In genomic region chr14:55898938-55899337, GRCh38 we compare ENCODE assay signal across 27 cellular contexts.
"Had no signal": no experiment of that assay in that cellular context is flagged by ENCODE, and none has a peak within 500 bp of the region (broad histone marks: within the 10 kb centered on the region; RNA-seq: fewer than 3 reads in every experiment).

No MANE protein-coding gene starts in this region.

- H3K9me3 ChIP-seq: ascending aorta, breast epithelium, esophagus muscularis mucosa, gastrocnemius medialis had no signal

- H3K36me3 ChIP-seq: ascending aorta, breast epithelium, cardiac muscle cell, esophagus muscularis mucosa, gastrocnemius medialis had no signal

- H3K4me3 ChIP-seq: ascending aorta, breast epithelium, cardiac muscle cell, coronary artery, dorsolateral prefrontal cortex, esophagus muscularis mucosa, gastrocnemius medialis had no signal

- H3K27me3 ChIP-seq: ascending aorta, breast epithelium, cardiac muscle cell, dorsolateral prefrontal cortex, esophagus muscularis mucosa, gastrocnemius medialis had no signal

- ATAC-seq: activated CD4-positive, alpha-beta T cell treated with anti-CD3 and anti-CD28 coated beads for 36 hours; activated CD8-positive, alpha-beta memory T cell treated with anti-CD3 and anti-CD28 coated beads, Interleukin-2, amount 10 ng/mL, durations not matched to agents 7 days and 5 days; activated CD8-positive, alpha-beta T cell treated with anti-CD3 and anti-CD28 coated beads, Interleukin-2, amount 10 ng/mL, durations not matched to agents 7 days and 5 days; activated naive CD4-positive, alpha-beta T cell treated with anti-CD3 and anti-CD28 coated beads, Interleukin-2, amount 50 U/mL, for 72 hours; activated T-cell treated with anti-CD3 and anti-CD28 coated beads, Interleukin-2, amount 50 U/mL, for 72 hours; foreskin keratinocyte; gastrocnemius medialis had no signal

- DNase-seq: activated CD4-positive, alpha-beta memory T cell treated with anti-CD3 and anti-CD28 coated beads for 36 hours; activated CD4-positive, alpha-beta T cell treated with anti-CD3 and anti-CD28 coated beads for 36 hours; activated CD4-positive, alpha-beta T cell treated with anti-CD3 and anti-CD28 coated beads, Interleukin-2, amount 10 ng/mL, durations not matched to agents 24 days and 14 days; activated CD4-positive, CD25-positive, alpha-beta regulatory T cell; activated CD4-positive, CD25-positive, alpha-beta regulatory T cell treated with anti-CD3 and anti-CD28 coated beads, Interleukin-2, amount 50 U/mL, for 72 hours; activated CD8-positive, alpha-beta memory T cell treated with anti-CD3 and anti-CD28 coated beads, Interleukin-2, amount 10 ng/mL, durations not matched to agents 7 days and 5 days; activated CD8-positive, alpha-beta memory T cell treated with anti-CD3 and anti-CD28 coated beads, Interleukin-2, amount 50 U/mL, for 4 hours; activated CD8-positive, alpha-beta T cell treated with anti-CD3 and anti-CD28 coated beads, Interleukin-2, amount 10 ng/mL, durations not matched to agents 7 days and 5 days; activated gamma-delta T cell; activated naive CD4-positive, alpha-beta T cell; activated naive CD4-positive, alpha-beta T cell treated with anti-CD3 and anti-CD28 coated beads, Interleukin-2, amount 10 ng/mL, durations not matched to agents 7 days and 5 days; activated naive CD8-positive, alpha-beta T cell treated with anti-CD3 and anti-CD28 coated beads, Interleukin-2, amount 10 ng/mL, durations not matched to agents 7 days and 5 days; activated T-cell treated with anti-CD3 and anti-CD28 coated beads, Interleukin-2, amount 50 U/mL, for 1 hour; activated T-cell treated with anti-CD3 and anti-CD28 coated beads, Interleukin-2, amount 50 U/mL, for 72 hours; dorsolateral prefrontal cortex; effector memory CD4-positive, alpha-beta T cell; endodermal cell; erythroblast; foreskin keratinocyte; gastrocnemius medialis; T-helper 2 cell had no signal

- H3K27ac ChIP-seq: ascending aorta, breast epithelium, cardiac muscle cell, coronary artery, dorsolateral prefrontal cortex, esophagus muscularis mucosa, foreskin keratinocyte, gastrocnemius medialis had no signal

- H3K4me1 ChIP-seq: ascending aorta, breast epithelium, esophagus muscularis mucosa, foreskin keratinocyte had no signal
